Comparison of ENCODE assay signal across 23 cellular contexts in the genomic region with DNA sequence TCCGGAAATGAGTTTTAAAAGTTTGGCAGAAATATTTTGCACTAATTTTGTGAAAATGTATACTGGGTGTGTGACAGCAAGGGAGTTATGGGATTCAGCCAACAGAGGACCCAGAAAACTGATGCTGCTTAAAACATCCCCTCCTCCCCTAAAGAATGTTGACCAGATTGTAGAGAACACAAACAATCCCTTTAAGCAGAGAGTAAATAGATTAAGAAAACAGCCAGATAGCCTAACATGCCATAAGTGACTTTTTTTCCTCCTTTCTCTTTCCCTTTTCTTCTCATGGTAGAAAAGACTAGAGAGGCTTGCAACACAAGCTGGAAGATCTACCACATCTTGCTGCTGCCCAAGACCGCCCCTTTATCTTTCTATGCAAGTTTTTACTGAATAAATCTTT.
DNase-seq lines count a peak whose midpoint lies in the region; ATAC-seq and TF ChIP-seq lines count a peak whose summit lies in the region.
"Had no signal": no experiment of that assay in that cellular context is flagged by ENCODE, and none has a peak within 500 bp of the region (broad histone marks: within the 10 kb centered on the region; RNA-seq: fewer than 3 reads in every experiment).

No MANE protein-coding gene starts in this region.

- CTCF ChIA-PET in activated CD8-positive, alpha-beta T cell treated with anti-CD3 and anti-CD28 coated beads for 36 hours (lab: Charles Lee), result no interaction called here

- POLR2A ChIA-PET in activated CD8-positive, alpha-beta T cell treated with anti-CD3 and anti-CD28 coated beads for 36 hours (lab: Charles Lee), result no interaction called here

- DNase-seq in Right ventricle myocardium inferior (ENCODE audit: missing footprints) (no peak), right atrium auricular region (ENCODE audit: low spot score) (no peak), iPS-NIHi11 (ENCODE audit: low spot score) (peak; percentile 3), type B pancreatic cell (ENCODE audit: extremely low spot score, unreplicated experiment) (no peak), progenitor cell of endocrine pancreas (ENCODE audit: low spot score, unreplicated experiment) (no peak), NCI-H2227 treated with DMSO at 0.1 percent for 48 hours (lab: John Stamatoyannopoulos, UW) (no peak)
- DNase-seq in activated CD8-positive, alpha-beta T cell treated with anti-CD3 and anti-CD28 coated beads for 36 hours, result no peak
- DNase-seq: activated CD8-positive, alpha-beta memory T cell treated with anti-CD3 and anti-CD28 coated beads, Interleukin-2, amount 50 U/mL, for 48 hours; activated naive CD8-positive, alpha-beta T cell treated with anti-CD3 and anti-CD28 coated beads, Interleukin-2, amount 50 U/mL, for 24 hours; IMR-90; left colon; NCI-H1417 treated with DMSO at 0.1 percent for 48 hours; nephron progenitor cell; SJCRH30; stimulated activated CD4-positive, alpha-beta T cell treated with anti-CD3 and anti-CD28 coated beads, Interleukin-4, amount 100 ng/mL, for 1 hour; upper lobe of left lung had no signal

- H3K9me3 Mint-ChIP-seq in type B pancreatic cell (no peaks in the 10 kb centered on the region), progenitor cell of endocrine pancreas (ENCODE audit: low read depth) (no peaks in the 10 kb centered on the region)
- H3K9me3 Mint-ChIP-seq in activated CD8-positive, alpha-beta T cell treated with anti-CD3 and anti-CD28 coated beads for 36 hours, result no peaks in the 10 kb centered on the region
- H3K9me3 Mint-ChIP-seq: activated naive CD8-positive, alpha-beta T cell treated with anti-CD3 and anti-CD28 coated beads, Interleukin-2, amount 50 U/mL, for 24 hours; stimulated activated naive CD8-positive, alpha-beta T cell treated with anti-CD3 and anti-CD28 coated beads, Interleukin-15, Interleukin-2, amounts not matched to agents 100 ng/mL and 50 ng/mL, for 24 hours; T-helper 1 cell treated with Interleukin-12 subunit alpha and Interleukin-12 subunit beta and Interleukin-4 antibody, amounts not matched to agents 30 μg/mL and 1 μg/mL, for 36 hours had no signal

- H3K27ac Mint-ChIP-seq in type B pancreatic cell (peak overlapping the region; percentile 10), progenitor cell of endocrine pancreas (no peak overlapping the region)
- H3K27ac Mint-ChIP-seq in activated CD8-positive, alpha-beta T cell treated with anti-CD3 and anti-CD28 coated beads for 36 hours, result no peak overlapping the region
- H3K27ac Mint-ChIP-seq: activated naive CD8-positive, alpha-beta T cell treated with anti-CD3 and anti-CD28 coated beads, Interleukin-2, amount 50 U/mL, for 24 hours; nephron progenitor cell; stimulated activated naive CD8-positive, alpha-beta T cell treated with anti-CD3 and anti-CD28 coated beads, Interleukin-15, Interleukin-2, amounts not matched to agents 100 ng/mL and 50 ng/mL, for 24 hours; T-helper 1 cell treated with Interleukin-12 subunit alpha and Interleukin-12 subunit beta and Interleukin-4 antibody, amounts not matched to agents 30 μg/mL and 1 μg/mL, for 36 hours had no signal

- H3K36me3 ChIP-seq in right atrium auricular region, result no peaks in the 10 kb centered on the region
- H3K36me3 ChIP-seq: BLaER1, breast epithelium, SJCRH30, upper lobe of left lung had no signal

- H3K4me1 Mint-ChIP-seq in type B pancreatic cell (ENCODE audit: unreplicated experiment) (peaks cover 20% of the 10 kb centered on the region), progenitor cell of endocrine pancreas (ENCODE audit: low read depth) (peaks cover 7% of the 10 kb centered on the region)
- H3K4me1 Mint-ChIP-seq in activated CD8-positive, alpha-beta T cell treated with anti-CD3 and anti-CD28 coated beads for 36 hours (ENCODE audit: low read depth), result no peaks in the 10 kb centered on the region
- H3K4me1 Mint-ChIP-seq: activated naive CD8-positive, alpha-beta T cell treated with anti-CD3 and anti-CD28 coated beads, Interleukin-2, amount 50 U/mL, for 24 hours had no signal

- H3K27ac ChIP-seq in right atrium auricular region (no peak overlapping the region), angular gyrus (ENCODE audit: low read depth, low read length) (peak overlapping the region; percentile 64)
- H3K27ac ChIP-seq: BLaER1, breast epithelium, SJCRH30, skin epidermis, upper lobe of left lung, VCaP had no signal

- H3K27me3 Mint-ChIP-seq in type B pancreatic cell, result no peaks in the 10 kb centered on the region
- no peaks in the 10 kb centered on the region for H3K27me3 Mint-ChIP-seq in progenitor cell of endocrine pancreas
- no peaks in the 10 kb centered on the region for H3K27me3 Mint-ChIP-seq in activated CD8-positive, alpha-beta T cell treated with anti-CD3 and anti-CD28 coated beads for 36 hours
- H3K27me3 Mint-ChIP-seq: stimulated activated naive CD8-positive, alpha-beta T cell treated with anti-CD3 and anti-CD28 coated beads, Interleukin-15, Interleukin-2, amounts not matched to agents 100 ng/mL and 50 ng/mL, for 24 hours had no signal

- H3K27me3 ChIP-seq in right atrium auricular region, result no peaks in the 10 kb centered on the region
- H3K27me3 ChIP-seq: BLaER1, breast epithelium, SJCRH30, upper lobe of left lung had no signal

- H3K36me3 Mint-ChIP-seq in type B pancreatic cell, result peaks cover 4% of the 10 kb centered on the region
- no peaks in the 10 kb centered on the region for H3K36me3 Mint-ChIP-seq in progenitor cell of endocrine pancreas (ENCODE audit: insufficient read depth)
- H3K36me3 Mint-ChIP-seq in activated CD8-positive, alpha-beta T cell treated with anti-CD3 and anti-CD28 coated beads for 36 hours (ENCODE audit: low read depth), result no peaks in the 10 kb centered on the region

- TF ChIP-seq CTCF in right atrium auricular region (IDR thresholded peaks at IDR 0.05), result no peak
- TF ChIP-seq CTCF in type B pancreatic cell (conservative IDR thresholded peaks at IDR 0.05), result no peak
- TF ChIP-seq CTCF in progenitor cell of endocrine pancreas (IDR thresholded peaks at IDR 0.05; ENCODE audit: unreplicated experiment), result no peak
- no peak for TF ChIP-seq CTCF in activated CD8-positive, alpha-beta T cell treated with anti-CD3 and anti-CD28 coated beads for 36 hours (IDR thresholded peaks at IDR 0.05)

- ATAC-seq in Right ventricle myocardium inferior, result peak; percentile 50
- no peak for ATAC-seq in activated CD8-positive, alpha-beta T cell treated with anti-CD3 and anti-CD28 coated beads for 36 hours
- ATAC-seq: activated naive CD8-positive, alpha-beta T cell treated with anti-CD3 and anti-CD28 coated beads, Interleukin-2, amount 50 U/mL, for 24 hours; left colon had no signal

- no peaks in the 10 kb centered on the region for H3K9me3 ChIP-seq in right atrium auricular region
- H3K9me3 ChIP-seq: BLaER1, breast epithelium, SJCRH30, upper lobe of left lung had no signal

- intact Hi-C loops in Right ventricle myocardium inferior (cut with DNase I), result no loop called here
- intact Hi-C loops in activated CD8-positive, alpha-beta T cell treated with anti-CD3 and anti-CD28 coated beads for 36 hours (cut with micrococcal nuclease), result no loop called here

- no peak overlapping the region for H3K4me3 ChIP-seq in right atrium auricular region
- H3K4me3 ChIP-seq: BLaER1, breast epithelium, SJCRH30, skin epidermis, upper lobe of left lung had no signal

- peaks cover 0 to 7% of the 10 kb centered on the region in 2 donors for H3K4me1 ChIP-seq in right atrium auricular region
- H3K4me1 ChIP-seq: BLaER1, breast epithelium had no signal

- H3K4me3 Mint-ChIP-seq in type B pancreatic cell (no peak overlapping the region), progenitor cell of endocrine pancreas (ENCODE audit: low read depth) (no peak overlapping the region)
- no peak overlapping the region for H3K4me3 Mint-ChIP-seq in activated CD8-positive, alpha-beta T cell treated with anti-CD3 and anti-CD28 coated beads for 36 hours
- H3K4me3 Mint-ChIP-seq: activated naive CD8-positive, alpha-beta T cell treated with anti-CD3 and anti-CD28 coated beads, Interleukin-2, amount 50 U/mL, for 24 hours; nephron progenitor cell; stimulated activated naive CD8-positive, alpha-beta T cell treated with anti-CD3 and anti-CD28 coated beads, Interleukin-15, Interleukin-2, amounts not matched to agents 100 ng/mL and 50 ng/mL, for 24 hours; T-helper 1 cell treated with Interleukin-12 subunit alpha and Interleukin-12 subunit beta and Interleukin-4 antibody, amounts not matched to agents 30 μg/mL and 1 μg/mL, for 36 hours had no signal
